8 cellular contexts compared by ENCODE assay signal in the genomic region with DNA sequence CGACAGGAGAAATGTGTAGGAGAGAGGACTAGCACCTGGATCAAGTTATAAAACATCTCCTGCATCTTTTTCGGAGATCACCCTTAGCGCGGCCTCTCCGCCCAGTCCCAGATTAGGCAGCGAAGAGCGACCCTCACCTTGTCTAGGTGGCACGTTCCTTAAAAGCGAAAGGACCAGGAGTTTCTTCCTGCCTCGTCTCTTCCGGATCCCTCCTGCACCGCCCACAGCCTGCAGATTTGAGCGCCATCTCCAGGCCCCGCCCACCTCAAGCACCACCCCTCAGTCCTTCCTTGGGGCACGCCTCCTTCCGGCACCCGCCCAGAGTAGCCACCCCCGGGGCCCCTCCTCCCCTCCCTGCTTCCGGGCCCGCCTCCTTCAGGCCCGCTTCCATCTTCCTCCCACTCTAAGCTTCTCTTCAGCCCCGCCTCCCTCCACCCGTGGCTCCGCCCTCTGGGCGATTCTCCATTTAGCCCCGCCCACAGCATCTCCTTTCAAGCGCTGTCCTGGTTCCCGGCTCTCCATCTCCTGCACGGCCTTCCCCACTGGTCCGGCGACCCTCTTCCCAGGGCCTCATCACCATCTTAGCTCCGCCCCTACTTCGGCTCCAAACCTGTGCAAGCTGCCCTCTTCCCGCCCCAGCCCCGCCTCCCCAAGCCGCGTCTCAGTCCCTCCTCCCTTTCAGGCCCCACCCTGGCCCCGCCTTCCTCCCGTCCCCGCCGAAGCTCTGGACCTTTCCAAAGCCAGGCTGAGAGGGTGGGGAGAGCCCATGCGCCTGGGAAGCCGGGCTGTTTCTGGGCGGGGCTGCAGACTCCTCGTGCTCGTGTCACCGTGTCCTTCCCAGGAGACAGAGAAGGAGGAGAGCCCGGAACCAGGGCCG. TPM values are rescaled to one million over a fixed set of nuclear protein-coding genes. Genes with fewer than 3 reads are reported as not detected.
DNase-seq lines count a peak whose midpoint lies in the region; ATAC-seq, FAIRE-seq and TF ChIP-seq lines count a peak whose summit lies in the region.

No MANE protein-coding gene starts in this region.

- DNase-seq in AG08395 (ENCODE audit: low spot score), result peak; percentile 99
- DNase-seq in NCI-H2227 (lab: John Stamatoyannopoulos, UW; ENCODE audit: unreplicated experiment), result peak; percentile 100
- DNase-seq in bronchial epithelial cell (ENCODE audit: low read depth), result peak; percentile 90

- no peak for FAIRE-seq in bronchial epithelial cell (lab: Jason Lieb, UNC)

- 0 out of 2 replicates have a peak, but pooled peaks cover 10% of the 10 kb centered on the region for H3K4me1 ChIP-seq in iPS-20b (ENCODE audit: insufficient read depth, low read length)

- TF ChIP-seq CTCF in WI38 (IDR thresholded peaks at IDR 0.05; ENCODE audit: low read depth, low read length) (no peak), bronchial epithelial cell (IDR thresholded peaks at IDR 0.05; ENCODE audit: insufficient read depth, low read length, severe bottlenecking) (no peak)

- H3K36me3 ChIP-seq in bronchial epithelial cell (ENCODE audit: control insufficient read depth, insufficient read depth, low read length) (no peaks in the 10 kb centered on the region), iPS-20b (ENCODE audit: insufficient read depth, low read depth, low read length) (no peaks in the 10 kb centered on the region)

- ATAC-seq in GM18909 (IDR thresholded peaks at IDR 0.05; ENCODE audit: poor library complexity, unreplicated experiment), result peak; percentile 79
- ATAC-seq in HG03159 (IDR thresholded peaks at IDR 0.05; ENCODE audit: unreplicated experiment), result peak; percentile 73

- H3K27me3 ChIP-seq in bronchial epithelial cell (ENCODE audit: control insufficient read depth, insufficient read depth, low read length) (no peaks in the 10 kb centered on the region), iPS-20b (ENCODE audit: insufficient read depth, low read length) (no peaks in the 10 kb centered on the region)

- peak overlapping the region; percentile 54 for H3K27ac ChIP-seq in iPS-20b (ENCODE audit: low read length)
- peak overlapping the region; percentile 93 to 99 (median 98) for H3K27ac ChIP-seq in skin epidermis

- H3K9ac ChIP-seq in iPS-20b (ENCODE audit: low read depth, low read length), result peak overlapping the region; percentile 96

- H3K4me3 ChIP-seq in WI38 (ENCODE audit: low read depth, low read length) (peak overlapping the region; percentile 82), bronchial epithelial cell (ENCODE audit: low read depth, low read length) (peak overlapping the region; percentile 75), iPS-20b (ENCODE audit: low read length) (peak overlapping the region; percentile 91), skin epidermis (peak overlapping the region; percentile 58 to 97 (median 90))

- H3K9me3 ChIP-seq in iPS-20b (ENCODE audit: insufficient read depth, low read depth, low read length), result no peaks in the 10 kb centered on the region

RNA-seq across cellular contexts. Expression of gene RALY, which starts 0.6 kb away (rescaled TPM):
- total RNA-seq in bronchial epithelial cell, result 75.0 and 96.4 TPM in 2 replicates

Comparison
In these comparisons a context has a peak if more than half of its experiments do, and no peak if none do; other contexts are left out.
1. Peak in every context shown above with its lines: DNase-seq, ATAC-seq, H3K4me3 ChIP-seq and H3K27ac ChIP-seq.